Comparison of ENCODE assay signal across 31 cellular contexts in the genomic region with DNA sequence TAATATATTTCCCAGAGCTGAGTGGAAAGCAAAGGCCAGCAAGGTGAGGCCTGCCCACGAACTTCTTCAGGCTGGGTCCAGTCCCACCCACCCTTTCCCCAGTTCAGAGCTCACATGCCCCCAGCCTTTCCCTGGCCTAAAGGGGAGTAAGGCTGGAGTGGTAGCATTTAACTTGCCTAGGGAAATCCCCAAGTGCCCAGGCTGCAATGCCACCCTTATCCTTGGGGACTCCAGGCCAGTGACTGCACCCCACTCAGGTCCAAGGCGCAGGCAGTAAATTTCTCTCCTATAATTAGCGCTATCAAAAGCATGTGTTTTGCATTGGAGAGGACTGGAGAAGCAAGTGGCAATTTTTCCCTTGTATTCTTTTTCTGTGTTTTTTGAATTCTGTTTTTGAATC. TPM values are rescaled to one million over a fixed set of nuclear protein-coding genes. Genes with fewer than 3 reads are reported as not detected.
A peak's percentile ranks its signal among the peaks of the same experiment; 100 is the strongest.
DNase-seq lines count a peak whose midpoint lies in the region; ATAC-seq, FAIRE-seq and TF ChIP-seq lines count a peak whose summit lies in the region.
"Had no signal": no experiment of that assay in that cellular context is flagged by ENCODE, and none has a peak within 500 bp of the region (broad histone marks: within the 10 kb centered on the region; RNA-seq: fewer than 3 reads in every experiment).

No MANE protein-coding gene starts in this region.

- H4K20me1 ChIP-seq in Loucy (ENCODE audit: insufficient read depth, low read length, poor library complexity, severe bottlenecking) (peaks cover 88% of the 10 kb centered on the region), H1 (replicated peaks in 1 of 2; ENCODE audit: control insufficient read depth in 1 of 2, insufficient read depth in 2 of 2, low read length in 2 of 2) (peaks cover 17 to 30% of the 10 kb centered on the region in 2 experiments)

- H3K27ac ChIP-seq in H1 (ENCODE audit: low read depth, low read length) (no peak overlapping the region), subcutaneous abdominal adipose tissue (ENCODE audit: low read depth, low read length) (peak overlapping the region; percentile 92)
- H3K27ac ChIP-seq: epithelial cell of prostate, left ventricle myocardium inferior, prostate gland had no signal

- H3K27me3 ChIP-seq in Loucy (ENCODE audit: insufficient read depth, low read length, poor library complexity, severe bottlenecking) (no peaks in the 10 kb centered on the region), H1 (replicated peaks in 1 of 4; ENCODE audit: control insufficient read depth in 3 of 4, extremely low read depth in 1 of 4, insufficient read depth in 3 of 4, low read length in 3 of 4) (peaks cover 96 to 100% (median 100%) of the 10 kb centered on the region in 4 experiments), subcutaneous abdominal adipose tissue (ENCODE audit: control insufficient read depth in 5 of 5, insufficient read depth in 4 of 5, low read length in 5 of 5) (peaks cover 0 to 49% (median 4%) of the 10 kb centered on the region in 5 donors)

- H3K27me3 Mint-ChIP-seq in nephron progenitor cell (ENCODE audit: low read depth, poor library complexity) = peaks cover 6% of the 10 kb centered on the region
- H3K27me3 Mint-ChIP-seq in activated T-helper 17 cell treated with anti-CD3 and anti-CD28 coated beads, Interleukin-2, amount 50 U/mL, for 72 hours = peaks cover 64% of the 10 kb centered on the region

- no peak overlapping the region for H2BK20ac ChIP-seq in H1 (ENCODE audit: low read length)

- H3K4me2 ChIP-seq in Loucy (ENCODE audit: low read depth, low read length, poor library complexity, severe bottlenecking) (peak overlapping the region; percentile 30), H1 (ENCODE audit: insufficient read depth in 1 of 2, low read depth in 2 of 2, low read length in 2 of 2) (no peak overlapping the region)

- H3K27ac Mint-ChIP-seq in nephron progenitor cell = peak overlapping the region; percentile 99
- no peak overlapping the region for H3K27ac Mint-ChIP-seq in activated T-helper 17 cell treated with anti-CD3 and anti-CD28 coated beads, Interleukin-2, amount 50 U/mL, for 72 hours
- H3K27ac Mint-ChIP-seq: activated CD4-positive, alpha-beta memory T cell treated with anti-CD3 and anti-CD28 coated beads, Interleukin-2, amount 10 ng/mL, durations not matched to agents 7 days and 5 days; activated naive CD8-positive, alpha-beta T cell treated with anti-CD3 and anti-CD28 coated beads, Interleukin-2, amount 10 ng/mL, durations not matched to agents 7 days and 5 days; CD14-positive monocyte; immature natural killer cell had no signal

- H4K91ac ChIP-seq in H1 (replicated peaks; ENCODE audit: insufficient read length, low read length) = no peak overlapping the region

- no peak overlapping the region for H2AFZ ChIP-seq in Loucy (ENCODE audit: low read length)
- H2AFZ ChIP-seq in H1 (ENCODE audit: low read length) = no peak overlapping the region

- no peak overlapping the region for H2BK120ac ChIP-seq in H1 (replicated peaks; ENCODE audit: low read depth, low read length)

- no peak for ATAC-seq in activated T-helper 17 cell treated with anti-CD3 and anti-CD28 coated beads, Interleukin-2, amount 50 U/mL, for 72 hours (replicated peaks)
- no peak for ATAC-seq in GM18517 (IDR thresholded peaks at IDR 0.05; ENCODE audit: unreplicated experiment)
- no peak for ATAC-seq in HG03460 (IDR thresholded peaks at IDR 0.05; ENCODE audit: unreplicated experiment)

- H3K56ac ChIP-seq in H1 (replicated peaks; ENCODE audit: insufficient read length, low read depth, low read length) = no peak overlapping the region

- DNase-seq in H1 (ENCODE audit: low read depth in 1 of 2, low spot score in 2 of 2) (no peak), nephron progenitor cell (peak; percentile 7), cortex of kidney (lab: John Stamatoyannopoulos, UW) (no peak)
- DNase-seq: activated CD4-positive, alpha-beta memory T cell treated with anti-CD3 and anti-CD28 coated beads, Interleukin-2, amount 10 ng/mL, durations not matched to agents 7 days and 5 days; activated CD4-positive, CD25-positive, alpha-beta regulatory T cell treated with anti-CD3 and anti-CD28 coated beads, Interleukin-2, amount 50 U/mL, for 72 hours; activated effector memory CD4-positive, alpha-beta T cell treated with Interleukin-2 at 50 U/mL for 16 hours; activated naive CD8-positive, alpha-beta T cell treated with anti-CD3 and anti-CD28 coated beads, Interleukin-2, amount 10 ng/mL, durations not matched to agents 7 days and 5 days; Calu3; foreskin fibroblast; immature natural killer cell; left ventricle myocardium inferior; midbrain; NCI-H1417 treated with DMSO at 0.1 percent for 48 hours; NCI-H2107; NCI-H524; NK-92 treated with Interleukin-12 subunit alpha and Interleukin-12 subunit beta, amount 100 ng/mL, for 24 hours; SIG-M5; stimulated activated CD4-positive, alpha-beta T cell treated with anti-CD3 and anti-CD28 coated beads, Interleukin-2, amount 100 ng/mL, for 24 hours had no signal

- 25% methylated on average over 3 of the region's 3 CpGs; no CpG with 5 or more reads in 1 of the 2 experiments for WGBS in H1 (ENCODE audit: extremely low coverage in 1 of 2, insufficient coverage in 1 of 2, insufficient read length in 1 of 2, insufficient replicate concordance in 2 of 2, low coverage in 1 of 2, low lambda C conversion rate in 2 of 2, missing lambda C conversion rate in 1 of 2), 2 experiments

- H3K4me3 ChIP-seq in Loucy (ENCODE audit: low read length, poor library complexity, severe bottlenecking) (no peak overlapping the region), H1 (ENCODE audit: extremely low read depth in 1 of 4, insufficient read depth in 2 of 4, low read depth in 3 of 4, low read length in 4 of 4) (no peak overlapping the region), subcutaneous abdominal adipose tissue (ENCODE audit: low read depth in 1 of 5, low read length in 5 of 5) (peak overlapping the region in 4 of 5 donors; percentile 39 to 49 (median 48))
- H3K4me3 ChIP-seq: HAP-1, left ventricle myocardium inferior, prostate gland, skin epidermis had no signal

- H3K36me3 Mint-ChIP-seq in nephron progenitor cell (ENCODE audit: low read depth) = peaks cover 39% of the 10 kb centered on the region
- no peaks in the 10 kb centered on the region for H3K36me3 Mint-ChIP-seq in activated T-helper 17 cell treated with anti-CD3 and anti-CD28 coated beads, Interleukin-2, amount 50 U/mL, for 72 hours (ENCODE audit: low read depth)
- H3K36me3 Mint-ChIP-seq: activated naive CD8-positive, alpha-beta T cell treated with anti-CD3 and anti-CD28 coated beads, Interleukin-2, amount 10 ng/mL, durations not matched to agents 7 days and 5 days; immature natural killer cell had no signal

- CTCF ChIA-PET in H1 (lab: Charles Lee; ENCODE audit: partially characterized antibody) = interaction anchor here (0.9 to 12.5 kb wide), 17 partner anchors 8 to 346 kb away, joined by 3 to 172 read pairs (median 8); partner anchors contain the start of genes HOXC10, HOXC4, HOXC5 and HOXC8

- peaks cover 97% of the 10 kb centered on the region for H3K79me2 ChIP-seq in Loucy (ENCODE audit: insufficient read depth, low read length)
- H3K79me2 ChIP-seq in H1 (ENCODE audit: control insufficient read depth in 1 of 2, insufficient read depth in 2 of 2, low read length in 2 of 2) = no peaks in the 10 kb centered on the region

- no peaks in the 10 kb centered on the region for H3K9me2 ChIP-seq in Loucy (replicated peaks; ENCODE audit: low read depth, low read length)

- no peak overlapping the region for H3K23ac ChIP-seq in H1 (ENCODE audit: insufficient read length)

- TF ChIP-seq EP300 in H1 (IDR thresholded peaks at IDR 0.05; ENCODE audit: borderline replicate concordance in 1 of 2, low read depth in 2 of 2, low read length in 2 of 2) = no peak

- H3K36me3 ChIP-seq in Loucy (ENCODE audit: insufficient read depth, low read length) (peaks cover 10% of the 10 kb centered on the region; the same call in 1 of the 2 replicates), H1 (ENCODE audit: control insufficient read depth in 2 of 4, insufficient read depth in 4 of 4, low read length in 3 of 4) (no peaks in the 10 kb centered on the region; a peak in 1 of 8 replicates), subcutaneous abdominal adipose tissue (ENCODE audit: control insufficient read depth in 5 of 5, insufficient read depth in 5 of 5, low read length in 5 of 5) (no peaks in the 10 kb centered on the region)
- H3K36me3 ChIP-seq: HAP-1, left ventricle myocardium inferior, prostate gland had no signal

- no peak overlapping the region for H3K14ac ChIP-seq in H1 (ENCODE audit: insufficient read length)

- peak overlapping the region; percentile 91 for H3K4me3 Mint-ChIP-seq in nephron progenitor cell
- H3K4me3 Mint-ChIP-seq in activated T-helper 17 cell treated with anti-CD3 and anti-CD28 coated beads, Interleukin-2, amount 50 U/mL, for 72 hours = no peak overlapping the region
- H3K4me3 Mint-ChIP-seq: activated CD4-positive, alpha-beta memory T cell treated with anti-CD3 and anti-CD28 coated beads, Interleukin-2, amount 10 ng/mL, durations not matched to agents 7 days and 5 days; activated naive CD8-positive, alpha-beta T cell treated with anti-CD3 and anti-CD28 coated beads, Interleukin-2, amount 10 ng/mL, durations not matched to agents 7 days and 5 days; immature natural killer cell had no signal

- H3K9ac ChIP-seq in Loucy (ENCODE audit: low read depth, low read length, poor library complexity, severe bottlenecking) (peak overlapping the region; percentile 35), H1 (replicated peaks in 1 of 4; ENCODE audit: extremely low read depth in 1 of 4, low read depth in 3 of 4, low read length in 3 of 4) (no peak overlapping the region), subcutaneous abdominal adipose tissue (ENCODE audit: low read length in 5 of 5) (peak overlapping the region in 4 of 5 donors; percentile 16 to 88 (median 48))

- H2BK12ac ChIP-seq in H1 (ENCODE audit: low read depth, low read length) = no peak overlapping the region

- H4K8ac ChIP-seq in H1 (ENCODE audit: extremely low read depth, insufficient read depth, low read length) = no peak overlapping the region

- H3K9me3 Mint-ChIP-seq in nephron progenitor cell = no peaks in the 10 kb centered on the region
- H3K9me3 Mint-ChIP-seq in activated T-helper 17 cell treated with anti-CD3 and anti-CD28 coated beads, Interleukin-2, amount 50 U/mL, for 72 hours = no peaks in the 10 kb centered on the region
- H3K9me3 Mint-ChIP-seq: activated CD4-positive, alpha-beta memory T cell treated with anti-CD3 and anti-CD28 coated beads, Interleukin-2, amount 10 ng/mL, durations not matched to agents 7 days and 5 days; activated naive CD8-positive, alpha-beta T cell treated with anti-CD3 and anti-CD28 coated beads, Interleukin-2, amount 10 ng/mL, durations not matched to agents 7 days and 5 days had no signal

- H2BK5ac ChIP-seq in H1 (ENCODE audit: low read depth, low read length) = no peak overlapping the region

- 0 out of 2 replicates have a peak, but pooled peaks cover 2% of the 10 kb centered on the region for H3F3A ChIP-seq in Loucy (ENCODE audit: low read depth)

- TF ChIP-seq POLR2A in H1 (IDR thresholded peaks at IDR 0.05; ENCODE audit: control extremely low read depth in 1 of 2, low read depth in 2 of 2, low read length in 2 of 2) = no peak

- no peaks in the 10 kb centered on the region for H3K23me2 ChIP-seq in H1 (ENCODE audit: low read depth, low read length)

- H4K5ac ChIP-seq in H1 (ENCODE audit: insufficient read length, low read depth, low read length) = no peak overlapping the region

- no peak for TF ChIP-seq RAD21 in H1 (IDR thresholded peaks at IDR 0.05 in 1 of 2, conservative IDR thresholded peaks at IDR 0.05 in 1 of 2; ENCODE audit: low read depth in 2 of 2, low read length in 2 of 2)

- no peaks in the 10 kb centered on the region for H3K79me1 ChIP-seq in H1 (ENCODE audit: low read depth, low read length)

- H3K4me1 ChIP-seq in Loucy (ENCODE audit: insufficient read depth, low read length, poor library complexity, severe bottlenecking) (peaks cover 60% of the 10 kb centered on the region), H1 (replicated peaks in 1 of 4; ENCODE audit: control insufficient read depth in 3 of 4, insufficient read depth in 4 of 4, low read length in 3 of 4) (peaks cover 0 to 5% (median under 1%) of the 10 kb centered on the region in 4 experiments; a peak in 3 of 7 replicates), subcutaneous abdominal adipose tissue (ENCODE audit: control insufficient read depth in 5 of 5, insufficient read depth in 5 of 5, low read length in 5 of 5) (peaks cover 8 to 96% (median 93%) of the 10 kb centered on the region in 5 donors)
- H3K4me1 ChIP-seq: prostate gland had no signal

- H3K4me1 Mint-ChIP-seq in nephron progenitor cell = peaks cover 86% of the 10 kb centered on the region
- H3K4me1 Mint-ChIP-seq in activated T-helper 17 cell treated with anti-CD3 and anti-CD28 coated beads, Interleukin-2, amount 50 U/mL, for 72 hours = no peaks in the 10 kb centered on the region

- H3K4ac ChIP-seq in H1 (replicated peaks; ENCODE audit: insufficient read length, low read depth, low read length) = no peak overlapping the region

- H2AK5ac ChIP-seq in H1 (ENCODE audit: low read depth, low read length) = no peak overlapping the region

- no peaks in the 10 kb centered on the region for H3K9me3 ChIP-seq in Loucy (ENCODE audit: insufficient read depth, low read depth, low read length)
- no peaks in the 10 kb centered on the region for H3K9me3 ChIP-seq in H1 (ENCODE audit: insufficient read depth in 2 of 2, low read depth in 1 of 2, low read length in 1 of 2)
- H3K9me3 ChIP-seq in subcutaneous abdominal adipose tissue (ENCODE audit: control insufficient read depth in 5 of 5, low read length in 5 of 5) = no peaks in the 10 kb centered on the region
- H3K9me3 ChIP-seq: HAP-1, left ventricle myocardium inferior, prostate gland had no signal

- H2BK15ac ChIP-seq in H1 (ENCODE audit: low read length) = no peak overlapping the region

- no peak overlapping the region for H3K18ac ChIP-seq in H1 (ENCODE audit: extremely low read depth, low read length)

- FAIRE-seq in H1 (lab: Jason Lieb, UNC) = no peak

- no peak for TF ChIP-seq CTCF in Loucy (conservative IDR thresholded peaks at IDR 0.05; ENCODE audit: low read length)
- no peak for TF ChIP-seq CTCF in H1 (IDR thresholded peaks at IDR 0.05; ENCODE audit: control extremely low read depth in 1 of 3, insufficient read depth in 1 of 3, low read depth in 1 of 3, low read length in 3 of 3)
- TF ChIP-seq CTCF in nephron progenitor cell (IDR thresholded peaks at IDR 0.05) = no peak

- POLR2A ChIA-PET in H1 (lab: Charles Lee; ENCODE audit: partially characterized antibody) = interaction anchor here (1.3 to 1.4 kb wide), 2 partner anchors 22 to 40 kb away, joined by 3 read pairs; partner anchors contain the start of gene HOXC10

RNA-seq across cellular contexts. Expression of gene HOXC6, which starts 3.7 kb away (rescaled TPM):
- not detected in 2 replicates for total RNA-seq in H1 (2021; fragmentation: NEBNext Ultra II Directional; extraction: Animal tissue kit (Norgen Biotek cat#: 25700))
- polyA plus RNA-seq in H1 (2011; rRNA removed) = not detected in 2 replicates
- not detected for polyA plus RNA-seq in H1 (2011; cell fraction: cytosol; rRNA removed)
- not detected for polyA plus RNA-seq in H1 (2011; cell fraction: nucleus; rRNA removed)
- polyA plus RNA-seq in H1 (2012, experiment 1 of 2) = not detected in 4 replicates
- polyA plus RNA-seq in H1 (2012, experiment 2 of 2) = not detected
- polyA plus RNA-seq in H1 (2013, experiment 1 of 2) = not detected
- polyA plus RNA-seq in H1 (2013, experiment 2 of 2) = not detected
- not detected in 2 replicates for polyA minus RNA-seq in H1 (2011; rRNA and poly(A)+ RNA removed)
- not detected for polyA minus RNA-seq in H1 (2011; cell fraction: cytosol; rRNA and poly(A)+ RNA removed)
- polyA minus RNA-seq in H1 (2011; cell fraction: nucleus; rRNA and poly(A)+ RNA removed) = not detected
- total RNA-seq in activated T-helper 17 cell treated with anti-CD3 and anti-CD28 coated beads, Interleukin-2, amount 50 U/mL, for 72 hours = not detected
- total RNA-seq: activated CD4-positive, alpha-beta memory T cell treated with anti-CD3 and anti-CD28 coated beads, Interleukin-2, amount 10 ng/mL, durations not matched to agents 7 days and 5 days; activated naive CD8-positive, alpha-beta T cell treated with anti-CD3 and anti-CD28 coated beads, Interleukin-2, amount 10 ng/mL, durations not matched to agents 7 days and 5 days; chondrocyte; left ventricle myocardium inferior; temporal lobe had no signal
- polyA plus RNA-seq: CD14-positive monocyte, immature natural killer cell, neural cell had no signal

RNA-seq across cellular contexts. Expression of gene HOXC5, which starts 8.3 kb away (rescaled TPM):
- total RNA-seq in H1 (2021; fragmentation: NEBNext Ultra II Directional; extraction: Animal tissue kit (Norgen Biotek cat#: 25700)) = not detected in 2 replicates
- not detected in 2 replicates for polyA plus RNA-seq in H1 (2011; rRNA removed)
- not detected for polyA plus RNA-seq in H1 (2011; cell fraction: cytosol; rRNA removed)
- polyA plus RNA-seq in H1 (2011; cell fraction: nucleus; rRNA removed) = not detected
- not detected in 4 replicates for polyA plus RNA-seq in H1 (2012, experiment 1 of 2)
- not detected for polyA plus RNA-seq in H1 (2012, experiment 2 of 2)
- polyA plus RNA-seq in H1 (2013, experiment 1 of 2) = not detected
- not detected for polyA plus RNA-seq in H1 (2013, experiment 2 of 2)
- polyA minus RNA-seq in H1 (2011; rRNA and poly(A)+ RNA removed) = not detected in 2 replicates
- polyA minus RNA-seq in H1 (2011; cell fraction: cytosol; rRNA and poly(A)+ RNA removed) = not detected
- polyA minus RNA-seq in H1 (2011; cell fraction: nucleus; rRNA and poly(A)+ RNA removed) = not detected
- total RNA-seq in activated T-helper 17 cell treated with anti-CD3 and anti-CD28 coated beads, Interleukin-2, amount 50 U/mL, for 72 hours = not detected
- total RNA-seq: activated CD4-positive, alpha-beta memory T cell treated with anti-CD3 and anti-CD28 coated beads, Interleukin-2, amount 10 ng/mL, durations not matched to agents 7 days and 5 days; activated naive CD8-positive, alpha-beta T cell treated with anti-CD3 and anti-CD28 coated beads, Interleukin-2, amount 10 ng/mL, durations not matched to agents 7 days and 5 days; Calu3; chondrocyte; left ventricle myocardium inferior; temporal lobe had no signal
- polyA plus RNA-seq: CD14-positive monocyte, immature natural killer cell, neural cell had no signal

RNA-seq across cellular contexts. Expression of gene HOXC8, which starts 15.8 kb away (rescaled TPM):
- not detected in 2 replicates for total RNA-seq in H1 (2021; fragmentation: NEBNext Ultra II Directional; extraction: Animal tissue kit (Norgen Biotek cat#: 25700))
- polyA plus RNA-seq in H1 (2011; rRNA removed) = not detected in 2 replicates
- not detected for polyA plus RNA-seq in H1 (2011; cell fraction: cytosol; rRNA removed)
- not detected for polyA plus RNA-seq in H1 (2011; cell fraction: nucleus; rRNA removed)
- polyA plus RNA-seq in H1 (2012, experiment 1 of 2) = 0.09 TPM in 1 of 4 replicates, not detected in the others
- polyA plus RNA-seq in H1 (2012, experiment 2 of 2) = not detected
- not detected for polyA plus RNA-seq in H1 (2013, experiment 1 of 2)
- not detected for polyA plus RNA-seq in H1 (2013, experiment 2 of 2)
- polyA minus RNA-seq in H1 (2011; rRNA and poly(A)+ RNA removed) = not detected in 2 replicates
- polyA minus RNA-seq in H1 (2011; cell fraction: cytosol; rRNA and poly(A)+ RNA removed) = not detected
- not detected for polyA minus RNA-seq in H1 (2011; cell fraction: nucleus; rRNA and poly(A)+ RNA removed)
- total RNA-seq in activated T-helper 17 cell treated with anti-CD3 and anti-CD28 coated beads, Interleukin-2, amount 50 U/mL, for 72 hours = not detected
- total RNA-seq: activated CD4-positive, alpha-beta memory T cell treated with anti-CD3 and anti-CD28 coated beads, Interleukin-2, amount 10 ng/mL, durations not matched to agents 7 days and 5 days; activated naive CD8-positive, alpha-beta T cell treated with anti-CD3 and anti-CD28 coated beads, Interleukin-2, amount 10 ng/mL, durations not matched to agents 7 days and 5 days; chondrocyte; left ventricle myocardium inferior; temporal lobe had no signal
- polyA plus RNA-seq: CD14-positive monocyte, immature natural killer cell, neural cell had no signal

RNA-seq across cellular contexts. Expression of gene HOXC9, which starts 24.6 kb away (rescaled TPM):
- not detected in 2 replicates for total RNA-seq in H1 (2021; fragmentation: NEBNext Ultra II Directional; extraction: Animal tissue kit (Norgen Biotek cat#: 25700))
- not detected in 2 replicates for polyA plus RNA-seq in H1 (2011; rRNA removed)
- polyA plus RNA-seq in H1 (2011; cell fraction: cytosol; rRNA removed) = not detected
- not detected for polyA plus RNA-seq in H1 (2011; cell fraction: nucleus; rRNA removed)
- not detected in 4 replicates for polyA plus RNA-seq in H1 (2012, experiment 1 of 2)
- polyA plus RNA-seq in H1 (2012, experiment 2 of 2) = not detected
- polyA plus RNA-seq in H1 (2013, experiment 1 of 2) = not detected
- polyA plus RNA-seq in H1 (2013, experiment 2 of 2) = not detected
- not detected in 2 replicates for polyA minus RNA-seq in H1 (2011; rRNA and poly(A)+ RNA removed)
- not detected for polyA minus RNA-seq in H1 (2011; cell fraction: cytosol; rRNA and poly(A)+ RNA removed)
- polyA minus RNA-seq in H1 (2011; cell fraction: nucleus; rRNA and poly(A)+ RNA removed) = not detected
- total RNA-seq in activated T-helper 17 cell treated with anti-CD3 and anti-CD28 coated beads, Interleukin-2, amount 50 U/mL, for 72 hours = not detected
- total RNA-seq: activated CD4-positive, alpha-beta memory T cell treated with anti-CD3 and anti-CD28 coated beads, Interleukin-2, amount 10 ng/mL, durations not matched to agents 7 days and 5 days; activated naive CD8-positive, alpha-beta T cell treated with anti-CD3 and anti-CD28 coated beads, Interleukin-2, amount 10 ng/mL, durations not matched to agents 7 days and 5 days; chondrocyte; left ventricle myocardium inferior; temporal lobe had no signal
- polyA plus RNA-seq: CD14-positive monocyte, immature natural killer cell, neural cell had no signal

RNA-seq across cellular contexts. Expression of gene HOXC4, which starts 29.1 kb away (rescaled TPM):
- not detected in 2 replicates for total RNA-seq in H1 (2021; fragmentation: NEBNext Ultra II Directional; extraction: Animal tissue kit (Norgen Biotek cat#: 25700))
- not detected in 2 replicates for polyA plus RNA-seq in H1 (2011; rRNA removed)
- polyA plus RNA-seq in H1 (2011; cell fraction: cytosol; rRNA removed) = not detected
- polyA plus RNA-seq in H1 (2011; cell fraction: nucleus; rRNA removed) = not detected
- polyA plus RNA-seq in H1 (2012, experiment 1 of 2) = not detected in 4 replicates
- not detected for polyA plus RNA-seq in H1 (2012, experiment 2 of 2)
- 0.02 TPM for polyA plus RNA-seq in H1 (2013, experiment 1 of 2)
- polyA plus RNA-seq in H1 (2013, experiment 2 of 2) = 0.02 TPM
- not detected in 2 replicates for polyA minus RNA-seq in H1 (2011; rRNA and poly(A)+ RNA removed)
- not detected for polyA minus RNA-seq in H1 (2011; cell fraction: cytosol; rRNA and poly(A)+ RNA removed)
- not detected for polyA minus RNA-seq in H1 (2011; cell fraction: nucleus; rRNA and poly(A)+ RNA removed)
- total RNA-seq in activated T-helper 17 cell treated with anti-CD3 and anti-CD28 coated beads, Interleukin-2, amount 50 U/mL, for 72 hours = under 1 TPM in 1 of 2 donors, not detected in 1; 0.16 TPM
- total RNA-seq: chondrocyte, left ventricle myocardium inferior, temporal lobe had no signal
- polyA plus RNA-seq: CD14-positive monocyte, neural cell had no signal

Comparison
In these comparisons a context has a peak if more than half of its experiments do, and no peak if none do; other contexts are left out.
1. H3K4me3 ChIP-seq: peak in subcutaneous abdominal adipose tissue (4 of 5); none in Loucy (single experiment) and H1 (0 of 4).
2. H3K9ac ChIP-seq: peak in Loucy (single experiment) and subcutaneous abdominal adipose tissue (4 of 5); none in H1 (0 of 4).